ENCODE assay signal across 17 cellular contexts in genomic region chr3:23840521-23840920, GRCh38. TPM values are rescaled to one million over a fixed set of nuclear protein-coding genes. Genes with fewer than 3 reads are reported as not detected.
A peak's percentile ranks its signal among the peaks of the same experiment; 100 is the strongest.
DNase-seq lines count a peak whose midpoint lies in the region; ATAC-seq and TF ChIP-seq lines count a peak whose summit lies in the region.
"Had no signal": no experiment of that assay in that cellular context is flagged by ENCODE, and none has a peak within 500 bp of the region (broad histone marks: within the 10 kb centered on the region; RNA-seq: fewer than 3 reads in every experiment).

No MANE protein-coding gene starts in this region.

- H3K4me3 Mint-ChIP-seq in activated naive CD8-positive, alpha-beta T cell = no peak overlapping the region
- H3K4me3 Mint-ChIP-seq in activated naive CD8-positive, alpha-beta T cell treated with anti-CD3 and anti-CD28 coated beads, Interleukin-2, amount 50 U/mL, for 24 hours = no peak overlapping the region
- H3K4me3 Mint-ChIP-seq in T-cell = no peak overlapping the region

- H3K36me3 Mint-ChIP-seq in activated naive CD8-positive, alpha-beta T cell = peaks cover 5% of the 10 kb centered on the region
- no peaks in the 10 kb centered on the region for H3K36me3 Mint-ChIP-seq in activated naive CD8-positive, alpha-beta T cell treated with anti-CD3 and anti-CD28 coated beads, Interleukin-2, amount 50 U/mL, for 24 hours (ENCODE audit: low read depth)
- peaks cover 10% of the 10 kb centered on the region for H3K36me3 Mint-ChIP-seq in T-cell

- POLR2A ChIA-PET in T-cell (lab: Charles Lee) = no interaction called here

- no peak for DNase-seq in activated naive CD8-positive, alpha-beta T cell treated with anti-CD3 and anti-CD28 coated beads, Interleukin-2, amount 50 U/mL, for 24 hours
- DNase-seq in NCI-H345 (lab: John Stamatoyannopoulos, UW) (peak; percentile 25), islet precursor cell (peak; percentile 86), upper lobe of left lung (peak in 1 of 2 donors; percentile 53), T-cell (no peak), NCI-H446 (lab: John Stamatoyannopoulos, UW) (no peak)
- DNase-seq: ACHN; activated gamma-delta T cell; C1 segment of cervical spinal cord; caudate nucleus; KBM-7; NCI-H2081; stimulated activated CD8-positive, alpha-beta memory T cell treated with anti-CD3 and anti-CD28 coated beads, Interleukin-4, amount 100 ng/mL, for 48 hours had no signal

- no peak for TF ChIP-seq CTCF in upper lobe of left lung (IDR thresholded peaks at IDR 0.05)

- ATAC-seq in activated naive CD8-positive, alpha-beta T cell treated with anti-CD3 and anti-CD28 coated beads, Interleukin-2, amount 50 U/mL, for 24 hours = no peak
- ATAC-seq in upper lobe of left lung (ENCODE audit: low FRiP score in 2 of 2) (peak; percentile 43 to 73), T-cell (replicated peaks in 1 of 4) (no peak), HG03280 (IDR thresholded peaks at IDR 0.05; ENCODE audit: unreplicated experiment) (no peak)
- ATAC-seq: HCT116 had no signal

- WGBS in upper lobe of left lung, 2 donors = 62% methylated on average over 5 of the region's 5 CpGs

- peaks cover 52% of the 10 kb centered on the region for H3K4me1 Mint-ChIP-seq in activated naive CD8-positive, alpha-beta T cell (ENCODE audit: low read depth)
- H3K4me1 Mint-ChIP-seq in activated naive CD8-positive, alpha-beta T cell treated with anti-CD3 and anti-CD28 coated beads, Interleukin-2, amount 50 U/mL, for 24 hours = peaks cover 38% of the 10 kb centered on the region
- peaks cover 60 to 67% (median 67%) of the 10 kb centered on the region in 3 donors for H3K4me1 Mint-ChIP-seq in T-cell

- no peaks in the 10 kb centered on the region for H3K27me3 Mint-ChIP-seq in activated naive CD8-positive, alpha-beta T cell
- H3K27me3 Mint-ChIP-seq in activated naive CD8-positive, alpha-beta T cell treated with anti-CD3 and anti-CD28 coated beads, Interleukin-2, amount 50 U/mL, for 24 hours = no peaks in the 10 kb centered on the region
- no peaks in the 10 kb centered on the region for H3K27me3 Mint-ChIP-seq in T-cell

- no peak overlapping the region for H3K27ac ChIP-seq in upper lobe of left lung
- H3K27ac ChIP-seq: HL-60 had no signal

- CTCF ChIA-PET in T-cell (lab: Charles Lee) = no interaction called here

- H3K4me1 ChIP-seq in upper lobe of left lung = peaks cover 12 to 24% (median 18%) of the 10 kb centered on the region in 4 donors

- no peaks in the 10 kb centered on the region for H3K36me3 ChIP-seq in upper lobe of left lung

- H3K4me3 ChIP-seq in upper lobe of left lung = no peak overlapping the region

- H3K9me3 Mint-ChIP-seq in activated naive CD8-positive, alpha-beta T cell (ENCODE audit: low read depth) = no peaks in the 10 kb centered on the region
- no peaks in the 10 kb centered on the region for H3K9me3 Mint-ChIP-seq in activated naive CD8-positive, alpha-beta T cell treated with anti-CD3 and anti-CD28 coated beads, Interleukin-2, amount 50 U/mL, for 24 hours
- no peaks in the 10 kb centered on the region for H3K9me3 Mint-ChIP-seq in T-cell

- no peak for TF ChIP-seq EP300 in upper lobe of left lung (IDR thresholded peaks at IDR 0.05)

- no peaks in the 10 kb centered on the region for H3K27me3 ChIP-seq in upper lobe of left lung

- no peak for TF ChIP-seq POLR2A in upper lobe of left lung (IDR thresholded peaks at IDR 0.05)

- H3K27ac Mint-ChIP-seq in activated naive CD8-positive, alpha-beta T cell = peak overlapping the region; percentile 19
- H3K27ac Mint-ChIP-seq in activated naive CD8-positive, alpha-beta T cell treated with anti-CD3 and anti-CD28 coated beads, Interleukin-2, amount 50 U/mL, for 24 hours = no peak overlapping the region
- H3K27ac Mint-ChIP-seq in T-cell = no peak overlapping the region

- no peaks in the 10 kb centered on the region for H3K9me3 ChIP-seq in upper lobe of left lung

RNA-seq across cellular contexts. Expression of gene UBE2E1, which starts 34.8 kb away (rescaled TPM):
- total RNA-seq in upper lobe of left lung (100 to 1,000 TPM in 1 of 6 donors, 10 to 100 TPM in 5; 44.8 to 108 (median 80.5) TPM), T-cell (10 to 100 TPM; 39.1 to 71.8 (median 51.6) TPM)

Comparison
In these comparisons a context has a peak if more than half of its experiments do, and no peak if none do; other contexts are left out.
1. ATAC-seq: peak in upper lobe of left lung (2 of 2); none in activated naive CD8-positive, alpha-beta T cell treated with anti-CD3 and anti-CD28 coated beads, Interleukin-2, amount 50 U/mL, for 24 hours (single experiment), T-cell (0 of 4) and HG03280 (single experiment).
2. DNase-seq: peak in NCI-H345 (single experiment) and islet precursor cell (single experiment); none in activated naive CD8-positive, alpha-beta T cell treated with anti-CD3 and anti-CD28 coated beads, Interleukin-2, amount 50 U/mL, for 24 hours (single experiment), T-cell (0 of 34) and NCI-H446 (0 of 2).